In genomic region chr9:123834907-123835562, GRCh38 we compare ENCODE assay signal across 1 cellular context.
TF ChIP-seq lines count a peak whose summit lies in the region.

No MANE protein-coding gene starts in this region.

TF ChIP-seq in IMR-90, 13 proteins besides CTCF, POLR2A, EP300 and RAD21 (continued from another document):
- no peak for TF ChIP-seq MAZ (IDR thresholded peaks at IDR 0.05; ENCODE audit: borderline replicate concordance, low read depth, low read length)
TF ChIP-seq in IMR-90: peak in this region for 0.
